7 cellular contexts compared by ENCODE assay signal in the genomic region with DNA sequence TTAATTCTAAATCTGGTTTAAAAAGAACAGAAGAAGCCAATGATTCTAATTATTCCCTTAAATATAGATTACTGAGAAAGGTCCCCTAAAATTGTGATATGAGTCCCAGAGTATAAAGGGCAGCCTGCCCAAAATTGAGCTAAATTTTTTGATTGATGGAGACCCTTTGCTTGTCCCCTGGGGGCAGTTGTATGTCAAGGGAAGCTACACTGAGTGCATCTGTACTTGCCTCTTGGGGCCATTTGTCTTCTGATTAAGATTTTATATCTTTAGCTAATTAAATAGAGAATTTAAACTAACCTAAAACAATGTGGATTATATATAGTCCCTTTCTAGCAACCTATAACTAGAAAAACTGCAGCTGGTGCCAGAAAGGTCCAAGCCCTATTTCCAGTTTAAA. TPM values are rescaled to one million over a fixed set of nuclear protein-coding genes. Genes with fewer than 3 reads are reported as not detected.
"Had no signal": no experiment of that assay in that cellular context is flagged by ENCODE, and none has a peak within 500 bp of the region (broad histone marks: within the 10 kb centered on the region; RNA-seq: fewer than 3 reads in every experiment).

No MANE protein-coding gene starts in this region.

- H2AFZ ChIP-seq: GM23338 had no signal

- H3K4me3 ChIP-seq: GM23338, K562 had no signal

- H3K4me2 ChIP-seq: GM23338 had no signal

- DNase-seq: H9, HCEC 1CT, IMR-90 had no signal

- H3K4me1 Mint-ChIP-seq: GM23338, H9 had no signal

- H3K4me3 Mint-ChIP-seq: GM23338, H9 had no signal

- ATAC-seq: GM23338, K562 had no signal

- H3K27ac Mint-ChIP-seq: GM23338, H9 had no signal

RNA-seq across cellular contexts. Expression of a gene that starts 43.7 kb away (rescaled TPM):
- total RNA-seq: HT-29 had no signal
- polyA plus RNA-seq: IMR-90 had no signal

RNA-seq across cellular contexts. Expression of a gene that starts 54.7 kb away (rescaled TPM):
- total RNA-seq: GM23338, H1, H9, HT-29, IMR-90, K562 had no signal
- polyA plus RNA-seq: GM23338, H1, IMR-90, K562 had no signal
